In genomic region chr19:1275260-1275975, GRCh38 we compare ENCODE assay signal across 8 cellular contexts. TPM values are rescaled to one million over a fixed set of nuclear protein-coding genes. Genes with fewer than 3 reads are reported as not detected.
A peak's percentile ranks its signal among the peaks of the same experiment; 100 is the strongest.
DNase-seq lines count a peak whose midpoint lies in the region; ATAC-seq and TF ChIP-seq lines count a peak whose summit lies in the region.

Gene FAM174C (plus strand): TSS chr19:1275530. CDS start chr19:1275550, 20 bp downstream.

- peaks cover 42% of the 10 kb centered on the region for H3K36me3 Mint-ChIP-seq in T-helper 1 cell treated with Interleukin-12 subunit alpha and Interleukin-12 subunit beta and Interleukin-4 antibody, amounts not matched to agents 30 μg/mL and 1 μg/mL, for 36 hours (ENCODE audit: low read depth)

- peak within 1 kb of the TSS; percentile 87 for H3K4me3 ChIP-seq in psoas muscle
- peak within 1 kb of the TSS; percentile 54 for H3K4me3 ChIP-seq in urinary bladder (ENCODE audit: low read depth, low read length)

- H3K4me1 ChIP-seq in psoas muscle, result peaks cover 56% of the 10 kb centered on the region
- no peaks in the 10 kb centered on the region for H3K4me1 ChIP-seq in urinary bladder (ENCODE audit: insufficient read depth)

- ATAC-seq in HG02885 (IDR thresholded peaks at IDR 0.05; ENCODE audit: poor library complexity, unreplicated experiment) (peak; percentile 80), left cardiac atrium (peak; percentile 83 to 93), psoas muscle (peak; percentile 76 to 81 (median 77))

- 0 to 1% (median 0%) methylated on average over 57 to 98 of the region's 98 CpGs for WGBS in psoas muscle, 3 donors
- WGBS in urinary bladder, result under 1% methylated on average over 98 of the region's 98 CpGs

- DNase-seq in NCI-H1694 treated with DMSO at 0.1 percent for 48 hours (lab: John Stamatoyannopoulos, UW), result peak; percentile 83
- DNase-seq in amniotic stem cell (lab: John Stamatoyannopoulos, UW), result peak; percentile 88
- peak; percentile 97 for DNase-seq in left cardiac atrium
- peak; percentile 97 for DNase-seq in psoas muscle

- no peaks in the 10 kb centered on the region for H3K9me3 ChIP-seq in psoas muscle

- peaks cover 42% of the 10 kb centered on the region for H3K4me1 Mint-ChIP-seq in T-helper 1 cell treated with Interleukin-12 subunit alpha and Interleukin-12 subunit beta and Interleukin-4 antibody, amounts not matched to agents 30 μg/mL and 1 μg/mL, for 36 hours (ENCODE audit: low read depth)

- H3K36me3 ChIP-seq in psoas muscle (ENCODE audit: insufficient read depth in 1 of 2, low read depth in 1 of 2) (peaks cover 8 to 81% of the 10 kb centered on the region in 2 donors), urinary bladder (ENCODE audit: insufficient read depth) (peaks cover 7% of the 10 kb centered on the region)

- H3K4me3 Mint-ChIP-seq in T-helper 1 cell treated with Interleukin-12 subunit alpha and Interleukin-12 subunit beta and Interleukin-4 antibody, amounts not matched to agents 30 μg/mL and 1 μg/mL, for 36 hours, result peak within 1 kb of the TSS; percentile 93

- peak; percentile 95 for TF ChIP-seq POLR2A in GM15510 (IDR thresholded peaks at IDR 0.05; ENCODE audit: borderline replicate concordance, extremely low read depth, insufficient read length)

- TF ChIP-seq CTCF in psoas muscle (IDR thresholded peaks at IDR 0.05), result peak; percentile 8

- intact Hi-C loops in left cardiac atrium (cut with DNase I), result loop anchor here in 1 of 2 donors (10.0 kb wide), 1 partner anchor 129 kb away; the partner anchor contains the start of genes DAZAP1 and GAMT
- intact Hi-C loops in psoas muscle (cut with DNase I), result loop anchor here (5.0 to 10.0 kb wide), 4 partner anchors 82 to 139 kb away; partner anchors contain the start of gene NDUFS7 (in 1 of the 2)

- no peaks in the 10 kb centered on the region for H3K9me3 Mint-ChIP-seq in T-helper 1 cell treated with Interleukin-12 subunit alpha and Interleukin-12 subunit beta and Interleukin-4 antibody, amounts not matched to agents 30 μg/mL and 1 μg/mL, for 36 hours

- H3K27ac Mint-ChIP-seq in T-helper 1 cell treated with Interleukin-12 subunit alpha and Interleukin-12 subunit beta and Interleukin-4 antibody, amounts not matched to agents 30 μg/mL and 1 μg/mL, for 36 hours, result peak within 1 kb of the TSS; percentile 97

- no peaks in the 10 kb centered on the region for H3K27me3 Mint-ChIP-seq in T-helper 1 cell treated with Interleukin-12 subunit alpha and Interleukin-12 subunit beta and Interleukin-4 antibody, amounts not matched to agents 30 μg/mL and 1 μg/mL, for 36 hours (ENCODE audit: low read depth)

- no peaks in the 10 kb centered on the region for H3K27me3 ChIP-seq in psoas muscle (ENCODE audit: insufficient read depth in 3 of 3, low read length in 2 of 3)

- H3K27ac ChIP-seq in psoas muscle, result peak within 1 kb of the TSS; percentile 99
- peak within 1 kb of the TSS; percentile 98 for H3K27ac ChIP-seq in urinary bladder (ENCODE audit: low read depth)

RNA-seq across cellular contexts. Expression of gene FAM174C, which starts in this region (rescaled TPM):
- 10 to 100 TPM; 19.2 to 21.4 TPM for total RNA-seq in left cardiac atrium
- total RNA-seq in psoas muscle, result 10 to 100 TPM in 3 of 4 donors, 1 to 10 TPM in 1; 9.0 to 18.1 (median 14.0) TPM
- 10 to 100 TPM; 21.8 to 88.8 (median 47.6) TPM for polyA plus RNA-seq in psoas muscle
- total RNA-seq in urinary bladder, result 4.9 TPM
- polyA plus RNA-seq in urinary bladder, result 55.9 TPM

Comparison
In these comparisons a context has a peak if more than half of its experiments do, and no peak if none do; other contexts are left out.
1. Peak in every context shown above with its lines: DNase-seq, ATAC-seq, H3K4me3 ChIP-seq and H3K27ac ChIP-seq.